ENCODE assay signal across 7 cellular contexts in the genomic region with DNA sequence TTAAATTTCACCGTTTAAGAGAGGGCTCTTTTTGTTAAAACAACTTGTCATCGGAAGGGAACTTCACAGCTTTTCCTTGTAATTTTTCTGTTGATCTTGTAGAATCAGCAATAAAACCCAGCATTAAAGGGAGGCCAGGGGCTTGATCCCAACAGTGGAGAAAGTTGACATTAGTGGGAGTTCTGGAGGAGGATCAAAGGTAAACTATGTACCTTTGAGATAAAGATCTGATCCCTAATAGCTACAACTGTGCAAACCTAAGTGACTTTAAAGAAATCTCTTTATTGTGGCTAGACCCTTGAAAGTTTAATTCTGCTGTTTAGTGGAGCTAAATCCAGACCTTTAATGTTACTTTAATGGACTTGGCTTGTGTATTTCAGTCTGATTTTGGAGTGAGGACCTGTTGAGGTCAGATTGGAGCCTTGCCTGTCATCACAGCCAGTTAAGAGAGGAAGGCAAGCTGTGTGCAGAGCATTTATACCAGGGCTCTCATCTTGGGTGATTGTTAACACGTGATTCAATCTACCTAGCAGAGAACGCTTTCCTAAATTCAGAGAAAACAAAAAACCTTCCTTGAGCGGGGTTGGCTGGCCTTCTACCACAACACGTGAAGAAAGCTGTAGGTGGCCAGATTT. TPM values are rescaled to one million over a fixed set of nuclear protein-coding genes. Genes with fewer than 3 reads are reported as not detected.
DNase-seq lines count a peak whose midpoint lies in the region; ATAC-seq and TF ChIP-seq lines count a peak whose summit lies in the region.

No MANE protein-coding gene starts in this region.

- no peak for TF ChIP-seq CTCF in GM13977 (IDR thresholded peaks at IDR 0.05; ENCODE audit: extremely low read depth, insufficient read depth, missing control alignments)
- TF ChIP-seq CTCF in PC-3 (conservative IDR thresholded peaks at IDR 0.05; ENCODE audit: low read depth, low read length): no peak

- H3K27me3 ChIP-seq in PC-3 (ENCODE audit: low read length): no peaks in the 10 kb centered on the region

- CTCF ChIA-PET in PC-3 (lab: Charles Lee): no interaction called here

- H3K79me2 ChIP-seq in PC-3 (ENCODE audit: low read length): no peaks in the 10 kb centered on the region

- no peak overlapping the region for H3K9ac ChIP-seq in PC-3 (ENCODE audit: low read length)

- ATAC-seq in PC-3: no peak
- ATAC-seq in GM21528 (IDR thresholded peaks at IDR 0.05; ENCODE audit: low FRiP score, unreplicated experiment): no peak
- ATAC-seq in GM21515 (IDR thresholded peaks at IDR 0.05; ENCODE audit: unreplicated experiment): no peak

- no peaks in the 10 kb centered on the region for H3K9me2 ChIP-seq in PC-3 (replicated peaks; ENCODE audit: low read length)

- no peaks in the 10 kb centered on the region for H4K20me1 ChIP-seq in PC-3 (ENCODE audit: low read length)

- H3K4me3 ChIP-seq in PC-3 (ENCODE audit: low read length): peak overlapping the region; percentile 81; the same call in 1 of the 2 replicates
- H3K4me3 ChIP-seq in skeletal muscle cell (ENCODE audit: low read depth, low read length): peak overlapping the region; percentile 67

- peak overlapping the region; percentile 99 for H2AFZ ChIP-seq in PC-3 (ENCODE audit: low read length)

- peak; percentile 26 for DNase-seq in GM13977 (ENCODE audit: low spot score)
- no peak for DNase-seq in PC-3
- peak; percentile 1 for DNase-seq in effector CD8-positive, alpha-beta T cell (lab: John Stamatoyannopoulos, UW)
- no peak for DNase-seq in skeletal muscle cell (ENCODE audit: low read depth)
- DNase-seq in NCI-H345 (lab: John Stamatoyannopoulos, UW): no peak

- H3K9me3 ChIP-seq in PC-3 (ENCODE audit: low read length): no peaks in the 10 kb centered on the region

- H3K27ac ChIP-seq in PC-3 (ENCODE audit: low read length): no peak overlapping the region

- no peaks in the 10 kb centered on the region for H3K4me1 ChIP-seq in PC-3 (ENCODE audit: insufficient read depth, low read length)

- POLR2A ChIA-PET in PC-3 (lab: Charles Lee; ENCODE audit: unreplicated experiment): interaction anchor here (0.6 kb wide), 1 partner anchor 169 kb away, joined by 4 read pairs; no protein-coding TSS in a partner anchor

- BruUV-seq in PC-3 (replicated peaks; lab: Mats Ljungman, UMichigan): TSS peak; percentile 32

- intact Hi-C loops in PC-3 (cut with micrococcal nuclease): no loop called here

- no peaks in the 10 kb centered on the region for H3K36me3 ChIP-seq in PC-3 (ENCODE audit: low read depth, low read length)

- H3K4me2 ChIP-seq in PC-3 (ENCODE audit: low read length): peak overlapping the region; percentile 98

- in situ Hi-C loops in GM13977 (cut with MboI; ENCODE audit: low pct_unique_long_range_greater_than_20kb, low sequenced_read_pairs, unreplicated experiment): no loop called here

- H3F3A ChIP-seq in PC-3 (ENCODE audit: low read length, unreplicated experiment): no peaks in the 10 kb centered on the region

RNA-seq across cellular contexts. Expression of a gene that starts 1.7 kb away (rescaled TPM):
- total RNA-seq in PC-3 (2014; rRNA removed): 3.0 TPM in 2 replicates

Comparison
In these comparisons a context has a peak if more than half of its experiments do, and no peak if none do; other contexts are left out.
1. DNase-seq: peak in GM13977 (single experiment) and effector CD8-positive, alpha-beta T cell (single experiment); none in PC-3 (single experiment), skeletal muscle cell (single experiment) and NCI-H345 (single experiment).